22 cellular contexts compared by ENCODE assay signal in genomic region chr1:112975336-112975735, GRCh38.
"Had no signal": no experiment of that assay in that cellular context is flagged by ENCODE, and none has a peak within 500 bp of the region (broad histone marks: within the 10 kb centered on the region; RNA-seq: fewer than 3 reads in every experiment).

No MANE protein-coding gene starts in this region.

- H3K9me3 Mint-ChIP-seq: activated B cell treated with CpG ODN at 0.5 μM for 24 hours; activated CD4-positive, alpha-beta memory T cell treated with anti-CD3 and anti-CD28 coated beads for 36 hours; activated CD4-positive, alpha-beta T cell treated with anti-CD3 and anti-CD28 coated beads, Interleukin-2, amount 10 ng/mL, durations not matched to agents 7 days and 5 days; activated naive CD4-positive, alpha-beta T cell treated with anti-CD3 and anti-CD28 coated beads for 36 hours; activated T-cell treated with anti-CD3 and anti-CD28 coated beads, Interleukin-2, amount 50 U/mL, for 4 hours; T-helper 2 cell treated with Interferon-gamma antibody and Interleukin-4, amounts not matched to agents 5 μg/mL and 100 μg/mL, for 36 hours had no signal

- H3K27ac Mint-ChIP-seq: activated B cell treated with CpG ODN at 0.5 μM for 24 hours; activated CD4-positive, alpha-beta memory T cell treated with anti-CD3 and anti-CD28 coated beads for 36 hours; activated CD4-positive, alpha-beta T cell treated with anti-CD3 and anti-CD28 coated beads, Interleukin-2, amount 10 ng/mL, durations not matched to agents 7 days and 5 days; activated naive CD4-positive, alpha-beta T cell treated with anti-CD3 and anti-CD28 coated beads for 36 hours; activated naive CD8-positive, alpha-beta T cell; T-helper 2 cell treated with Interferon-gamma antibody and Interleukin-4, amounts not matched to agents 5 μg/mL and 100 μg/mL, for 36 hours had no signal

- H3K27me3 ChIP-seq: Peyer's patch, SJSA1 had no signal

- H3K4me3 ChIP-seq: Peyer's patch, SJSA1 had no signal

- ATAC-seq: activated T-cell treated with anti-CD3 and anti-CD28 coated beads, Interleukin-2, amount 50 U/mL, for 4 hours; SK-N-SH treated with all-trans-retinoic acid at 6 μM for 48 hours had no signal

- H3K4me1 ChIP-seq: Peyer's patch, SJSA1 had no signal

- H3K4me1 Mint-ChIP-seq: activated B cell treated with CpG ODN at 0.5 μM for 24 hours; activated CD4-positive, alpha-beta T cell treated with anti-CD3 and anti-CD28 coated beads, Interleukin-2, amount 10 ng/mL, durations not matched to agents 7 days and 5 days had no signal

- DNase-seq: activated B cell treated with CpG ODN at 0.5 μM for 24 hours; activated CD4-positive, alpha-beta memory T cell treated with anti-CD3 and anti-CD28 coated beads for 36 hours; activated CD4-positive, alpha-beta T cell treated with anti-CD3 and anti-CD28 coated beads, Interleukin-2, amount 10 ng/mL, durations not matched to agents 7 days and 5 days; activated CD8-positive, alpha-beta memory T cell treated with anti-CD3 and anti-CD28 coated beads for 24 hours; activated effector memory CD4-positive, alpha-beta T cell treated with anti-CD3 and anti-CD28 coated beads, Interleukin-2, amount 50 U/mL, for 16 hours; activated naive CD4-positive, alpha-beta T cell treated with anti-CD3 and anti-CD28 coated beads for 36 hours; activated T-cell treated with anti-CD3 and anti-CD28 coated beads, Interleukin-2, amount 50 U/mL, for 4 hours; caudate nucleus; Karpas-422; MM.1S; NCI-H1105; NCI-H1436; NCI-H1694 treated with DMSO at 0.1 percent for 48 hours; NCI-H2029 treated with DMSO at 0.1 percent for 48 hours; NCI-H510A treated with DMSO at 0.1 percent for 48 hours; Peyer's patch; SHP77; SW 1271 had no signal

- H3K27me3 Mint-ChIP-seq: activated B cell treated with CpG ODN at 0.5 μM for 24 hours; activated CD4-positive, alpha-beta memory T cell treated with anti-CD3 and anti-CD28 coated beads for 36 hours; activated CD4-positive, alpha-beta T cell treated with anti-CD3 and anti-CD28 coated beads, Interleukin-2, amount 10 ng/mL, durations not matched to agents 7 days and 5 days; activated naive CD8-positive, alpha-beta T cell had no signal

- H3K36me3 ChIP-seq: Peyer's patch had no signal

- H3K9me3 ChIP-seq: Peyer's patch, SJSA1 had no signal

- H3K4me3 Mint-ChIP-seq: activated B cell treated with CpG ODN at 0.5 μM for 24 hours; activated CD4-positive, alpha-beta memory T cell treated with anti-CD3 and anti-CD28 coated beads for 36 hours; activated CD4-positive, alpha-beta T cell treated with anti-CD3 and anti-CD28 coated beads, Interleukin-2, amount 10 ng/mL, durations not matched to agents 7 days and 5 days; activated naive CD4-positive, alpha-beta T cell treated with anti-CD3 and anti-CD28 coated beads for 36 hours; activated naive CD8-positive, alpha-beta T cell; activated T-cell treated with anti-CD3 and anti-CD28 coated beads, Interleukin-2, amount 50 U/mL, for 4 hours; T-helper 2 cell treated with Interferon-gamma antibody and Interleukin-4, amounts not matched to agents 5 μg/mL and 100 μg/mL, for 36 hours had no signal

- H3K27ac ChIP-seq: Peyer's patch, SJSA1 had no signal
